Comparison of ENCODE assay signal across 27 cellular contexts in genomic region chr11:45149483-45150056, GRCh38. TPM values are rescaled to one million over a fixed set of nuclear protein-coding genes. Genes with fewer than 3 reads are reported as not detected.
DNase-seq lines count a peak whose midpoint lies in the region; ATAC-seq and TF ChIP-seq lines count a peak whose summit lies in the region.
"Had no signal": no experiment of that assay in that cellular context is flagged by ENCODE, and none has a peak within 500 bp of the region (broad histone marks: within the 10 kb centered on the region; RNA-seq: fewer than 3 reads in every experiment).

No MANE protein-coding gene starts in this region.

- ATAC-seq in Panc1: no peak
- ATAC-seq: activated naive CD8-positive, alpha-beta T cell treated with anti-CD3 and anti-CD28 coated beads, Interleukin-2, amount 50 U/mL, for 24 hours; upper lobe of right lung; WTC11 had no signal

- H3K27me3 ChIP-seq in H9 (ENCODE audit: insufficient read depth, low read length) (no peaks in the 10 kb centered on the region; the same call in 1 of the 2 replicates), Panc1 (ENCODE audit: control insufficient read depth, insufficient read depth, low read length) (no peaks in the 10 kb centered on the region), mesenchymal stem cell (ENCODE audit: control insufficient read depth in 1 of 2, insufficient read depth in 1 of 2, low read length in 2 of 2) (peaks cover 7 to 11% of the 10 kb centered on the region in 2 experiments)
- H3K27me3 ChIP-seq: SJSA1, upper lobe of right lung had no signal

- H3K36me3 ChIP-seq in Panc1 (ENCODE audit: control insufficient read depth, insufficient read depth, low read length): no peaks in the 10 kb centered on the region
- H3K36me3 ChIP-seq in mesenchymal stem cell (ENCODE audit: control insufficient read depth in 1 of 2, insufficient read depth in 2 of 2, low read depth in 1 of 2, low read length in 2 of 2): no peaks in the 10 kb centered on the region
- H3K36me3 ChIP-seq: upper lobe of right lung had no signal

- H3K27ac Mint-ChIP-seq in H9: no peak overlapping the region
- H3K27ac Mint-ChIP-seq in osteocyte (ENCODE audit: unreplicated experiment): no peak overlapping the region
- H3K27ac Mint-ChIP-seq in HFFc6: no peak overlapping the region
- H3K27ac Mint-ChIP-seq: activated naive CD8-positive, alpha-beta T cell treated with anti-CD3 and anti-CD28 coated beads, Interleukin-2, amount 50 U/mL, for 24 hours; WTC11 had no signal

- H2BK12ac ChIP-seq in H9 (ENCODE audit: insufficient read length, low read depth, low read length) (no peak overlapping the region), mesenchymal stem cell (ENCODE audit: low read length in 2 of 2) (no peak overlapping the region)

- H3K4me3 Mint-ChIP-seq in H9: no peak overlapping the region
- H3K4me3 Mint-ChIP-seq in osteocyte (ENCODE audit: unreplicated experiment): no peak overlapping the region
- H3K4me3 Mint-ChIP-seq in HFFc6: no peak overlapping the region
- H3K4me3 Mint-ChIP-seq: activated naive CD8-positive, alpha-beta T cell treated with anti-CD3 and anti-CD28 coated beads, Interleukin-2, amount 50 U/mL, for 24 hours had no signal

- H3K36me3 Mint-ChIP-seq in H9 (ENCODE audit: insufficient read depth in 1 of 3, low read depth in 3 of 3) (peaks cover 7 to 14% (median 11%) of the 10 kb centered on the region in 3 experiments; a peak in 5 of 7 replicates), osteocyte (ENCODE audit: unreplicated experiment) (no peaks in the 10 kb centered on the region), HFFc6 (ENCODE audit: low read depth) (no peaks in the 10 kb centered on the region)
- H3K36me3 Mint-ChIP-seq: WTC11 had no signal

- H3K4ac ChIP-seq in H9 (ENCODE audit: low read depth, low read length) (no peak overlapping the region), mesenchymal stem cell (ENCODE audit: low read depth in 1 of 2, low read length in 2 of 2) (no peak overlapping the region)

- no peak overlapping the region for H4K91ac ChIP-seq in H9 (ENCODE audit: insufficient read length, low read depth, low read length)
- H4K91ac ChIP-seq in mesenchymal stem cell (ENCODE audit: low read length): no peak overlapping the region

- intact Hi-C loops in Panc1 (cut with micrococcal nuclease; ENCODE audit: unreplicated experiment): no loop called here

- no peak overlapping the region for H2BK120ac ChIP-seq in H9 (ENCODE audit: low read depth, low read length, poor library complexity, severe bottlenecking)
- no peak overlapping the region for H2BK120ac ChIP-seq in mesenchymal stem cell (ENCODE audit: low read depth, low read length)

- H2AFZ ChIP-seq in H9 (ENCODE audit: low read length) (no peak overlapping the region), mesenchymal stem cell (ENCODE audit: low read depth, low read length) (no peak overlapping the region)

- no peak overlapping the region for H2BK15ac ChIP-seq in H9 (ENCODE audit: low read depth, low read length)
- no peak overlapping the region for H2BK15ac ChIP-seq in mesenchymal stem cell (ENCODE audit: low read depth, poor library complexity, severe bottlenecking)

- H3K79me2 ChIP-seq in H9 (ENCODE audit: insufficient read depth, low read length): no peaks in the 10 kb centered on the region; the same call in 1 of the 2 replicates

- H3K27ac ChIP-seq in H9 (ENCODE audit: insufficient read length, low read depth, low read length) (no peak overlapping the region), Panc1 (ENCODE audit: low read length) (no peak overlapping the region), mesenchymal stem cell (ENCODE audit: low read length, poor library complexity, severe bottlenecking) (no peak overlapping the region)
- H3K27ac ChIP-seq: SJSA1, skin epidermis, upper lobe of right lung had no signal

- H3K23me2 ChIP-seq in H9 (ENCODE audit: insufficient read length, low read depth, low read length, poor library complexity, severe bottlenecking): peaks cover 13% of the 10 kb centered on the region

- H3K27me3 Mint-ChIP-seq in H9 (ENCODE audit: low read depth): peaks cover 22% of the 10 kb centered on the region
- H3K27me3 Mint-ChIP-seq in osteocyte (ENCODE audit: unreplicated experiment): peaks cover 2% of the 10 kb centered on the region
- peaks cover 14% of the 10 kb centered on the region for H3K27me3 Mint-ChIP-seq in HFFc6 (ENCODE audit: insufficient read depth)

- H4K8ac ChIP-seq in H9 (replicated peaks; ENCODE audit: insufficient read length, low read depth, low read length): no peak overlapping the region
- H4K8ac ChIP-seq in mesenchymal stem cell (ENCODE audit: low read length): no peak overlapping the region

- no peaks in the 10 kb centered on the region for H3K9me3 ChIP-seq in H9 (ENCODE audit: control insufficient read depth, low read depth, low read length)
- H3K9me3 ChIP-seq in Panc1 (ENCODE audit: control insufficient read depth, insufficient read depth, low read depth, low read length): no peaks in the 10 kb centered on the region
- H3K9me3 ChIP-seq in mesenchymal stem cell (ENCODE audit: control insufficient read depth, low read length): no peaks in the 10 kb centered on the region
- H3K9me3 ChIP-seq: SJSA1, upper lobe of right lung had no signal

- H3K23ac ChIP-seq in H9 (ENCODE audit: insufficient read length, low read depth, low read length) (no peak overlapping the region), mesenchymal stem cell (ENCODE audit: low read length in 2 of 2) (no peak overlapping the region)

- TF ChIP-seq CTCF in H9 (conservative IDR thresholded peaks at IDR 0.05) (no peak), Panc1 (IDR thresholded peaks at IDR 0.05) (no peak), osteocyte (IDR thresholded peaks at IDR 0.05) (no peak), GM13976 (IDR thresholded peaks at IDR 0.05; ENCODE audit: borderline replicate concordance, control extremely low read depth, extremely low read depth, insufficient read depth, missing control alignments) (no peak), HFFc6 (IDR thresholded peaks at IDR 0.05) (no peak)

- H3K79me1 ChIP-seq in H9 (ENCODE audit: insufficient read depth, low read depth, low read length, poor library complexity, severe bottlenecking) (peaks cover 7% of the 10 kb centered on the region), mesenchymal stem cell (replicated peaks; ENCODE audit: low read length, poor library complexity, severe bottlenecking) (peaks cover 51% of the 10 kb centered on the region)

- H3K4me3 ChIP-seq in Panc1 (ENCODE audit: low read depth in 2 of 2, low read length in 2 of 2): no peak overlapping the region
- no peak overlapping the region for H3K4me3 ChIP-seq in mesenchymal stem cell (ENCODE audit: insufficient read depth in 1 of 2, low read depth in 1 of 2, low read length in 2 of 2)
- H3K4me3 ChIP-seq: SJSA1, skin epidermis, upper lobe of right lung had no signal

- TSS peak; percentile 52 for BruUV-seq in Panc1 (replicated peaks; lab: Mats Ljungman, UMichigan)

- WGBS in H9 (ENCODE audit: extremely low coverage, insufficient read length, low lambda C conversion rate): no CpG with 5 or more reads among the region's 8 CpGs
- 98% methylated on average over 8 of the region's 8 CpGs for WGBS in mesenchymal stem cell

- H3K4me1 ChIP-seq in H9 (ENCODE audit: insufficient read depth, low read length) (peaks cover 6% of the 10 kb centered on the region; the same call in 1 of the 2 replicates), Panc1 (ENCODE audit: control insufficient read depth, insufficient read depth, low read length) (peaks cover 15% of the 10 kb centered on the region), mesenchymal stem cell (ENCODE audit: control insufficient read depth, insufficient read depth, low read depth, low read length) (peaks cover 12% of the 10 kb centered on the region)

- H3K4me2 ChIP-seq in H9 (ENCODE audit: insufficient read depth, insufficient read length, low read length) (no peak overlapping the region), mesenchymal stem cell (ENCODE audit: low read length, poor library complexity, severe bottlenecking) (no peak overlapping the region)

- no peak overlapping the region for H3K56ac ChIP-seq in H9 (ENCODE audit: insufficient read length, low read depth, low read length)

- no peaks in the 10 kb centered on the region for H4K20me1 ChIP-seq in H9 (ENCODE audit: control insufficient read depth, insufficient read depth, insufficient read length)

- H4K5ac ChIP-seq in H9 (ENCODE audit: insufficient read length, low read depth, low read length): no peak overlapping the region

- POLR2A ChIA-PET in Panc1 (lab: Charles Lee): no interaction called here

- H3K14ac ChIP-seq in H9 (ENCODE audit: insufficient read depth, low read length) (no peak overlapping the region), mesenchymal stem cell (ENCODE audit: low read length in 2 of 2) (no peak overlapping the region)

- H3T11ph ChIP-seq in H9 (ENCODE audit: low read length): no peak overlapping the region

- H2BK20ac ChIP-seq in H9 (ENCODE audit: low read depth, low read length, poor library complexity, severe bottlenecking): no peak overlapping the region

- DNase-seq in H9 (peak; percentile 15), Panc1 (ENCODE audit: low read depth, low spot score) (no peak), islet precursor cell (peak; percentile 24), osteocyte (ENCODE audit: extremely low spot score, unreplicated experiment) (peak; percentile 57), GM13976 (ENCODE audit: low spot score) (no peak), HFFc6 (no peak), NCI-H1092 (lab: John Stamatoyannopoulos, UW) (no peak), mesenchymal stem cell (no peak)
- DNase-seq: activated gamma-delta T cell treated with Interleukin-2 at 50 U/mL for 16 hours; activated naive CD8-positive, alpha-beta T cell treated with anti-CD3 and anti-CD28 coated beads, Interleukin-2, amount 50 U/mL, for 24 hours; C1 segment of cervical spinal cord; caudate nucleus; COR-L47; erythroblast; HCEC 1CT; NCI-H1092 treated with DMSO at 0.1 percent for 48 hours; NCI-H187; NCI-H2171; nucleus accumbens; RPMI8226; stimulated activated naive CD4-positive, alpha-beta T cell; T1000; upper lobe of right lung had no signal

- no peak overlapping the region for H3K9ac ChIP-seq in H9 (ENCODE audit: extremely low read depth, insufficient read length, low read length)
- no peak overlapping the region for H3K9ac ChIP-seq in mesenchymal stem cell (ENCODE audit: low read length)

- H2BK5ac ChIP-seq in H9 (ENCODE audit: insufficient read length, low read length) (no peak overlapping the region), mesenchymal stem cell (ENCODE audit: low read depth, low read length, poor library complexity, severe bottlenecking) (no peak overlapping the region)

- in situ Hi-C loops in Panc1 (cut with HindIII; ENCODE audit: low pct_unique_long_range_greater_than_20kb, low sequenced_read_pairs) (no loop called here), GM13976 (cut with MboI; ENCODE audit: low sequenced_read_pairs, unreplicated experiment) (no loop called here)

- CTCF ChIA-PET in Panc1 (lab: Charles Lee): no interaction called here

- H3K4me1 Mint-ChIP-seq in H9 (peaks cover 17 to 20% of the 10 kb centered on the region in 2 experiments), osteocyte (ENCODE audit: unreplicated experiment) (peaks cover 26% of the 10 kb centered on the region), HFFc6 (ENCODE audit: low read depth) (peaks cover 18% of the 10 kb centered on the region)

- H2AK5ac ChIP-seq in H9 (ENCODE audit: insufficient read length, low read length): no peak overlapping the region
- no peak overlapping the region for H2AK5ac ChIP-seq in mesenchymal stem cell (ENCODE audit: low read length, severe bottlenecking)

- H3K18ac ChIP-seq in H9 (ENCODE audit: insufficient read length, low read depth, low read length) (no peak overlapping the region), mesenchymal stem cell (ENCODE audit: low read depth in 1 of 2, low read length in 2 of 2) (no peak overlapping the region)

- H3K9me3 Mint-ChIP-seq in H9 (peaks cover 3 to 7% of the 10 kb centered on the region in 2 experiments; a peak in 3 of 5 replicates), osteocyte (ENCODE audit: unreplicated experiment) (no peaks in the 10 kb centered on the region), HFFc6 (no peaks in the 10 kb centered on the region)
- H3K9me3 Mint-ChIP-seq: activated naive CD8-positive, alpha-beta T cell treated with anti-CD3 and anti-CD28 coated beads, Interleukin-2, amount 50 U/mL, for 24 hours; IgD-negative memory B cell had no signal

RNA-seq across cellular contexts. Expression of gene PRDM11, which starts 3.1 kb away (rescaled TPM):
- total RNA-seq in H9 (2021): 11.5 and 12.0 TPM in 2 replicates
- total RNA-seq in Panc1 (2021; ENCODE audit: unreplicated experiment): 27.4 TPM
- 31.9 TPM for polyA plus RNA-seq in Panc1 (2012; ENCODE audit: insufficient read length)
- 22.9 and 25.4 TPM in 2 replicates for total RNA-seq in osteocyte
- total RNA-seq in HFFc6 (2021; fragmentation: NEBNext Ultra II Directional; extraction: Animal tissue kit (Norgen Biotek cat#: 25700)): 1 to 10 TPM; 2.0 to 5.6 (median 2.7) TPM
- 4.6 TPM for polyA plus RNA-seq in mesenchymal stem cell (2013, experiment 1 of 2)
- 5.2 TPM for polyA plus RNA-seq in mesenchymal stem cell (2013, experiment 2 of 2)

Comparison
In these comparisons a context has a peak if more than half of its experiments do, and no peak if none do; other contexts are left out.
1. DNase-seq: peak in H9 (single experiment), islet precursor cell (single experiment) and osteocyte (single experiment); none in Panc1 (single experiment), GM13976 (single experiment), HFFc6 (single experiment), NCI-H1092 (single experiment) and mesenchymal stem cell (single experiment).